In genomic region chr21:36874665-36875064, GRCh38 we compare ENCODE assay signal across 7 cellular contexts.
"Had no signal": no experiment of that assay in that cellular context is flagged by ENCODE, and none has a peak within 500 bp of the region (broad histone marks: within the 10 kb centered on the region; RNA-seq: fewer than 3 reads in every experiment).

No MANE protein-coding gene starts in this region.

- H3K4me3 Mint-ChIP-seq: H9 had no signal

- H3K4me3 ChIP-seq: GM23248 had no signal

- DNase-seq: GM23248, GOT3, H9, HCEC 1CT, IMR-90, KBM-7 had no signal

- H3K27ac ChIP-seq: GM23248, HL-60 had no signal
